Comparison of ENCODE assay signal across 1 cellular context in the genomic region with DNA sequence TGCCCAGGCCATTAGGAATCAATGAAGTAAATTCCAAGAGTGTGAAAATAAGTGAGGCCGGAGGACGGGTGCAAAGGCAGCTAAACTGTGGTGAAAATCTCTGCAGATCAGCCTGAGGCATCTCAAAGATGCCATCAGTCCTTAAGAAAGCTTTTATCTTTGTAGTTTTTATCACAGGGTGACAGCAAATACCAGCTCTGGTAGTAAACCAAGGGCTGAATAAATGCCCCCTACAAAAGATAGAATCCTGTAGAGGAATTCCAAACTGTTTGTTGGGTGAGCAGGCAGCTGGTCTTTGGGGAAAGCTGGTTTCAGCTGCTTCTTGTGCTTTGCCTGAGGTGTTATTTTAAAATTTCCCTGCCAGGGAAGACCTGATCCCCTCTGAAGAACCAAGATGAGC.
TF ChIP-seq lines count a peak whose summit lies in the region.

No MANE protein-coding gene starts in this region.

TF ChIP-seq in H1, 55 proteins besides CTCF, POLR2A, EP300 and RAD21:
- TF ChIP-seq PHF8 (conservative IDR thresholded peaks at IDR 0.05; ENCODE audit: low read depth, low read length) (no peak), RNF2 (IDR thresholded peaks at IDR 0.05; ENCODE audit: borderline replicate concordance, low read depth, low read length, missing control alignments, poor library complexity, severe bottlenecking) (no peak), SP2 (IDR thresholded peaks at IDR 0.05; ENCODE audit: low read length) (no peak), JUN (IDR thresholded peaks at IDR 0.05; ENCODE audit: low read depth, low read length) (no peak), BACH1 (IDR thresholded peaks at IDR 0.05; ENCODE audit: low read length) (no peak), FOSL1 (IDR thresholded peaks at IDR 0.05; ENCODE audit: insufficient read depth, low read depth, low read length) (no peak), TBP (IDR thresholded peaks at IDR 0.05; ENCODE audit: low read depth, low read length) (no peak), MAX (IDR thresholded peaks at IDR 0.05) (no peak), KDM5A (IDR thresholded peaks at IDR 0.05; ENCODE audit: low read length) (no peak), TAF1 (IDR thresholded peaks at IDR 0.05; ENCODE audit: low read depth, low read length) (no peak), SAP30 (IDR thresholded peaks at IDR 0.05; ENCODE audit: insufficient read depth, insufficient replicate concordance, low read length) (no peak), SP1 (IDR thresholded peaks at IDR 0.05; ENCODE audit: low read depth, low read length) (no peak), TEAD4 (IDR thresholded peaks at IDR 0.05; ENCODE audit: low read depth, low read length) (no peak), KDM1A (IDR thresholded peaks at IDR 0.05; ENCODE audit: borderline replicate concordance, low read length) (no peak)
TF ChIP-seq in H1: peak in this region for 0.
